21 cellular contexts compared by ENCODE assay signal in genomic region chr6:139051396-139052070, GRCh38. TPM values are rescaled to one million over a fixed set of nuclear protein-coding genes. Genes with fewer than 3 reads are reported as not detected.
DNase-seq lines count a peak whose midpoint lies in the region; ATAC-seq and TF ChIP-seq lines count a peak whose summit lies in the region.
"Had no signal": no experiment of that assay in that cellular context is flagged by ENCODE, and none has a peak within 500 bp of the region (broad histone marks: within the 10 kb centered on the region; RNA-seq: fewer than 3 reads in every experiment).

No MANE protein-coding gene starts in this region.

- H3K4me3 Mint-ChIP-seq in stimulated activated effector memory CD8-positive, alpha-beta T cell treated with anti-CD3 and anti-CD28 coated beads, Interleukin-12 subunit alpha, Interleukin-12 subunit beta, amount 100 ng/mL, for 72 hours, result no peak overlapping the region
- H3K4me3 Mint-ChIP-seq in osteocyte (ENCODE audit: unreplicated experiment), result no peak overlapping the region
- H3K4me3 Mint-ChIP-seq: CD4-positive, CD25-positive, alpha-beta regulatory T cell; CD8-positive, alpha-beta memory T cell had no signal

- peak; percentile 40 for ATAC-seq in stimulated activated effector memory CD8-positive, alpha-beta T cell treated with anti-CD3 and anti-CD28 coated beads, Interleukin-12 subunit alpha, Interleukin-12 subunit beta, amount 100 ng/mL, for 72 hours
- no peak for ATAC-seq in HG02798 (IDR thresholded peaks at IDR 0.05; ENCODE audit: poor library complexity, unreplicated experiment)

- no peaks in the 10 kb centered on the region for H3K4me1 ChIP-seq in HEK293 (ENCODE audit: control insufficient read depth, insufficient read depth, low read length)
- H3K4me1 ChIP-seq: BE2C, HAP-1 had no signal

- no peak for TF ChIP-seq CTCF in HEK293 (tag by site-specific recombination; IDR thresholded peaks at IDR 0.05)
- no peak for TF ChIP-seq CTCF in fibroblast of the aortic adventitia (IDR thresholded peaks at IDR 0.05; ENCODE audit: insufficient read depth, low read length)
- no peak for TF ChIP-seq CTCF in RWPE1 (conservative IDR thresholded peaks at IDR 0.05; ENCODE audit: low read depth)
- TF ChIP-seq CTCF in osteocyte (IDR thresholded peaks at IDR 0.05), result no peak

- no peaks in the 10 kb centered on the region for H3K9me3 Mint-ChIP-seq in stimulated activated effector memory CD8-positive, alpha-beta T cell treated with anti-CD3 and anti-CD28 coated beads, Interleukin-12 subunit alpha, Interleukin-12 subunit beta, amount 100 ng/mL, for 72 hours
- no peaks in the 10 kb centered on the region for H3K9me3 Mint-ChIP-seq in osteocyte (ENCODE audit: unreplicated experiment)
- H3K9me3 Mint-ChIP-seq: CD4-positive, CD25-positive, alpha-beta regulatory T cell had no signal

- H3K27ac ChIP-seq in HEK293 (ENCODE audit: extremely low read depth, low read depth, low read length) (no peak overlapping the region), RWPE1 (no peak overlapping the region)
- H3K27ac ChIP-seq: GM23248 had no signal

- H3K27me3 Mint-ChIP-seq in osteocyte (ENCODE audit: unreplicated experiment), result peaks cover 7% of the 10 kb centered on the region

- H3K27ac Mint-ChIP-seq in stimulated activated effector memory CD8-positive, alpha-beta T cell treated with anti-CD3 and anti-CD28 coated beads, Interleukin-12 subunit alpha, Interleukin-12 subunit beta, amount 100 ng/mL, for 72 hours, result no peak overlapping the region
- no peak overlapping the region for H3K27ac Mint-ChIP-seq in osteocyte (ENCODE audit: unreplicated experiment)
- H3K27ac Mint-ChIP-seq: CD4-positive, CD25-positive, alpha-beta regulatory T cell had no signal

- H3K4me3 ChIP-seq in HEK293 (ENCODE audit: low read depth, low read length), result no peak overlapping the region
- H3K4me3 ChIP-seq in fibroblast of the aortic adventitia (ENCODE audit: low read depth, low read length), result no peak overlapping the region
- H3K4me3 ChIP-seq: GM23248, HAP-1 had no signal

- DNase-seq in SK-MEL-5 (ENCODE audit: low read depth, low spot score), result peak; percentile 44
- peak; percentile 51 for DNase-seq in fibroblast of the aortic adventitia (ENCODE audit: low read depth)
- DNase-seq in stimulated activated effector memory CD8-positive, alpha-beta T cell treated with anti-CD3 and anti-CD28 coated beads, Interleukin-12 subunit alpha, Interleukin-12 subunit beta, amount 100 ng/mL, for 72 hours (ENCODE audit: low spot score in 2 of 2), result no peak
- no peak for DNase-seq in RWPE1 (ENCODE audit: low spot score)
- DNase-seq in osteocyte (ENCODE audit: extremely low spot score, unreplicated experiment), result no peak
- no peak for DNase-seq in stimulated activated CD4-positive, alpha-beta T cell treated with anti-CD3 and anti-CD28 coated beads, Interleukin-2, amount 100 ng/mL, for 48 hours
- DNase-seq: ACHN; BE2C; C1 segment of cervical spinal cord; CD8-positive, alpha-beta memory T cell; COR-L47; DMS 273 treated with DMSO at 0.1 percent for 48 hours; DMS53; DND-41; EL; GM23248; IMR-90 had no signal

- H3K4me1 Mint-ChIP-seq in stimulated activated effector memory CD8-positive, alpha-beta T cell treated with anti-CD3 and anti-CD28 coated beads, Interleukin-12 subunit alpha, Interleukin-12 subunit beta, amount 100 ng/mL, for 72 hours, result no peaks in the 10 kb centered on the region
- no peaks in the 10 kb centered on the region for H3K4me1 Mint-ChIP-seq in osteocyte (ENCODE audit: unreplicated experiment)
- H3K4me1 Mint-ChIP-seq: CD4-positive, CD25-positive, alpha-beta regulatory T cell had no signal

- H3K9me3 ChIP-seq in HEK293 (ENCODE audit: control insufficient read depth, insufficient read depth, low read depth, low read length), result no peaks in the 10 kb centered on the region
- H3K9me3 ChIP-seq: BE2C, HAP-1 had no signal

- CTCF ChIA-PET in HEK293 (lab: Yijun Ruan, JAX), result interaction anchor here (0.6 to 1.4 kb wide), 5 partner anchors 12 to 280 kb away, joined by 3 to 4 read pairs (median 4); no protein-coding TSS in a partner anchor
- CTCF ChIA-PET in RWPE1 (lab: Yijun Ruan, JAX), result interaction anchor here (0.7 kb wide), 1 partner anchor 1030 kb away, joined by 3 read pairs; no protein-coding TSS in a partner anchor

- POLR2A ChIA-PET in HEK293 (lab: Yijun Ruan, JAX), result no interaction called here
- POLR2A ChIA-PET in RWPE1 (lab: Yijun Ruan, JAX; ENCODE audit: low non-redundant PET), result no interaction called here

- H3K36me3 Mint-ChIP-seq in stimulated activated effector memory CD8-positive, alpha-beta T cell treated with anti-CD3 and anti-CD28 coated beads, Interleukin-12 subunit alpha, Interleukin-12 subunit beta, amount 100 ng/mL, for 72 hours, result no peaks in the 10 kb centered on the region
- no peaks in the 10 kb centered on the region for H3K36me3 Mint-ChIP-seq in osteocyte (ENCODE audit: unreplicated experiment)
- H3K36me3 Mint-ChIP-seq: CD4-positive, CD25-positive, alpha-beta regulatory T cell; CD8-positive, alpha-beta memory T cell had no signal

- H3K36me3 ChIP-seq in HEK293 (ENCODE audit: control insufficient read depth in 2 of 2, insufficient read depth in 1 of 2, low read length in 2 of 2), result no peaks in the 10 kb centered on the region; a peak in 1 of 3 replicates
- H3K36me3 ChIP-seq: BE2C, HAP-1 had no signal

- in situ Hi-C loops in SK-MEL-5 (cut with HindIII; ENCODE audit: low pct_unique_long_range_greater_than_20kb, low sequenced_read_pairs), result no loop called here

TF ChIP-seq in HEK293, 187 proteins besides CTCF, POLR2A, EP300 and RAD21:
- TF ChIP-seq ZBTB26 (tag by site-specific recombination; optimal IDR thresholded peaks at IDR 0.05), result no peak
- peak; percentile 53; the same call in 1 of the 2 replicates for TF ChIP-seq SCRT2 (tag by site-specific recombination; IDR thresholded peaks at IDR 0.05)

RNA-seq across cellular contexts. Expression of gene ABRACL, which starts 23.0 kb away (rescaled TPM):
- total RNA-seq in SK-MEL-5 (2014; rRNA removed; shearing (Covaris generic)), result 74.3 and 75.7 TPM in 2 replicates
- 44.6 and 58.4 TPM in 2 replicates for polyA plus RNA-seq in SK-MEL-5 (2015; cell fraction: cytosol; rRNA removed)
- polyA plus RNA-seq in SK-MEL-5 (2015; cell fraction: nucleus; rRNA removed), result 10.4 and 10.9 TPM in 2 replicates
- total RNA-seq in fibroblast of the aortic adventitia (ENCODE audit: low replicate concordance) (15.8 and 32.2 TPM in 2 replicates), osteocyte (16.9 and 23.0 TPM in 2 replicates)

Comparison
In these comparisons a context has a peak if more than half of its experiments do, and no peak if none do; other contexts are left out.
1. DNase-seq: peak in SK-MEL-5 (single experiment) and fibroblast of the aortic adventitia (single experiment); none in stimulated activated effector memory CD8-positive, alpha-beta T cell treated with anti-CD3 and anti-CD28 coated beads, Interleukin-12 subunit alpha, Interleukin-12 subunit beta, amount 100 ng/mL, for 72 hours (0 of 2), RWPE1 (single experiment), osteocyte (single experiment) and stimulated activated CD4-positive, alpha-beta T cell treated with anti-CD3 and anti-CD28 coated beads, Interleukin-2, amount 100 ng/mL, for 48 hours (0 of 2).